ENCODE assay signal across 19 cellular contexts in genomic region chr5:150999704-151000452, GRCh38. TPM values are rescaled to one million over a fixed set of nuclear protein-coding genes. Genes with fewer than 3 reads are reported as not detected.
DNase-seq lines count a peak whose midpoint lies in the region; ATAC-seq and TF ChIP-seq lines count a peak whose summit lies in the region.
"Had no signal": no experiment of that assay in that cellular context is flagged by ENCODE, and none has a peak within 500 bp of the region (broad histone marks: within the 10 kb centered on the region; RNA-seq: fewer than 3 reads in every experiment).

No MANE protein-coding gene starts in this region.

- H3K18ac ChIP-seq in neuronal stem cell (ENCODE audit: low read length) = no peak overlapping the region

- no peak overlapping the region for H3K4me2 ChIP-seq in neuronal stem cell (ENCODE audit: insufficient read depth, low read length, poor library complexity, severe bottlenecking)
- H3K4me2 ChIP-seq: A549 had no signal

- H3K36me3 ChIP-seq in RWPE2 (ENCODE audit: low read depth) (no peaks in the 10 kb centered on the region), neuronal stem cell (replicated peaks in 1 of 2; ENCODE audit: control insufficient read depth in 2 of 2, insufficient read depth in 2 of 2, low read length in 2 of 2) (no peaks in the 10 kb centered on the region)
- H3K36me3 ChIP-seq: lower lobe of right lung, SJCRH30, spleen had no signal

- no peak overlapping the region for H3K4ac ChIP-seq in neuronal stem cell (ENCODE audit: low read length)

- TF ChIP-seq CTCF in RWPE2 (IDR thresholded peaks at IDR 0.05; ENCODE audit: poor library complexity, severe bottlenecking) (no peak), fibroblast of pulmonary artery (IDR thresholded peaks at IDR 0.05; ENCODE audit: low read length, missing control alignments) (no peak)

- H2BK15ac ChIP-seq in neuronal stem cell (ENCODE audit: low read length) = no peak overlapping the region

- no CpG with 5 or more reads among the region's 7 CpGs for WGBS in neuronal stem cell (ENCODE audit: extremely low coverage in 2 of 2, insufficient read length in 2 of 2, insufficient replicate concordance in 1 of 2), 2 donors

- no peak overlapping the region for H3K4me3 ChIP-seq in RWPE2 (ENCODE audit: severe bottlenecking)
- H3K4me3 ChIP-seq in fibroblast of pulmonary artery (replicated peaks; ENCODE audit: low read depth, low read length) = no peak overlapping the region
- H3K4me3 ChIP-seq in neuronal stem cell (ENCODE audit: low read length in 2 of 2) = no peak overlapping the region
- H3K4me3 ChIP-seq: A549, lower lobe of right lung, SJCRH30, spleen had no signal

- ATAC-seq in RWPE2 (ENCODE audit: low read depth) = peak; percentile 49

- no peak overlapping the region for H4K91ac ChIP-seq in neuronal stem cell (ENCODE audit: low read depth, low read length, poor library complexity)

- H3K27ac ChIP-seq in RWPE2 (ENCODE audit: poor library complexity, severe bottlenecking) (no peak overlapping the region), neuronal stem cell (replicated peaks; ENCODE audit: low read length) (no peak overlapping the region)
- H3K27ac ChIP-seq: A549, epithelial cell of prostate, lower lobe of right lung, SJCRH30, spleen had no signal

- no peak overlapping the region for H4K8ac ChIP-seq in neuronal stem cell (ENCODE audit: low read depth, low read length)

- H3K23ac ChIP-seq in neuronal stem cell (ENCODE audit: low read depth, low read length, poor library complexity) = no peak overlapping the region

- no peak overlapping the region for H2BK120ac ChIP-seq in neuronal stem cell (ENCODE audit: low read depth, low read length)

- no peak overlapping the region for H2BK5ac ChIP-seq in neuronal stem cell (ENCODE audit: low read length)

- no peaks in the 10 kb centered on the region for H3K79me1 ChIP-seq in neuronal stem cell (ENCODE audit: low read depth, low read length)

- no peak overlapping the region for H2AFZ ChIP-seq in neuronal stem cell (ENCODE audit: low read length)

- H3K14ac ChIP-seq in neuronal stem cell (ENCODE audit: low read length) = peak overlapping the region; percentile 14

- H3K9me3 ChIP-seq in RWPE2 (ENCODE audit: severe bottlenecking) (no peaks in the 10 kb centered on the region), neuronal stem cell (replicated peaks in 1 of 2; ENCODE audit: control insufficient read depth in 2 of 2, insufficient read depth in 1 of 2, low read depth in 1 of 2, low read length in 2 of 2) (no peaks in the 10 kb centered on the region)
- H3K9me3 ChIP-seq: A549, lower lobe of right lung, SJCRH30 had no signal

- DNase-seq in Ammon's horn (ENCODE audit: low spot score) = peak; percentile 38
- no peak for DNase-seq in RWPE2 (ENCODE audit: low spot score)
- DNase-seq in fibroblast of pulmonary artery (ENCODE audit: low read depth) = peak; percentile 36
- no peak for DNase-seq in neuronal stem cell (ENCODE audit: low spot score)
- DNase-seq in activated gamma-delta T cell (lab: John Stamatoyannopoulos, UW) = no peak
- no peak for DNase-seq in NCI-H1417 (lab: John Stamatoyannopoulos, UW)
- no peak for DNase-seq in HUDEP-2 (lab: John Stamatoyannopoulos, UW; ENCODE audit: unreplicated experiment in 76 of 76)
- no peak for DNase-seq in SW 1271 (lab: John Stamatoyannopoulos, UW)
- DNase-seq: activated CD4-positive, alpha-beta memory T cell treated with anti-CD3 and anti-CD28 coated beads, Interleukin-2, amount 10 ng/mL, durations not matched to agents 7 days and 5 days; activated effector memory CD4-positive, alpha-beta T cell treated with anti-CD3 and anti-CD28 coated beads, Interleukin-2, amount 50 U/mL, for 16 hours; caudate nucleus; CD8-positive, alpha-beta memory T cell; GF-D8; lower lobe of right lung; NCI-H2081 treated with DMSO at 0.1 percent for 48 hours; SJCRH30; spleen had no signal

- H2AK5ac ChIP-seq in neuronal stem cell (ENCODE audit: low read depth, low read length) = no peak overlapping the region

- no peaks in the 10 kb centered on the region for H3K27me3 ChIP-seq in RWPE2 (ENCODE audit: insufficient read depth, poor library complexity, severe bottlenecking)
- peaks cover 0 to 4% (median 0%) of the 10 kb centered on the region in 3 experiments for H3K27me3 ChIP-seq in neuronal stem cell (ENCODE audit: control insufficient read depth in 3 of 3, insufficient read depth in 3 of 3, low read depth in 1 of 3, low read length in 3 of 3)
- H3K27me3 ChIP-seq: spleen had no signal

- H3K4me1 ChIP-seq in RWPE2 (ENCODE audit: insufficient read depth, poor library complexity, severe bottlenecking) (no peaks in the 10 kb centered on the region), neuronal stem cell (ENCODE audit: control insufficient read depth in 2 of 2, insufficient read depth in 1 of 2, low read depth in 1 of 2, low read length in 2 of 2) (peaks cover 0 to 4% of the 10 kb centered on the region in 2 donors)
- H3K4me1 ChIP-seq: A549, SJCRH30 had no signal

- H2BK12ac ChIP-seq in neuronal stem cell (ENCODE audit: low read length) = no peak overlapping the region

- no peak overlapping the region for H3K9ac ChIP-seq in neuronal stem cell (ENCODE audit: low read depth, low read length, poor library complexity)

RNA-seq across cellular contexts. Expression of gene GPX3, which starts 20.5 kb away (rescaled TPM):
- 17.7 TPM for polyA plus RNA-seq in neuronal stem cell (2013, experiment 1 of 2)
- 16.6 TPM for polyA plus RNA-seq in neuronal stem cell (2013, experiment 2 of 2)

Comparison
In these comparisons a context has a peak if more than half of its experiments do, and no peak if none do; other contexts are left out.
1. DNase-seq: peak in Ammon's horn (single experiment) and fibroblast of pulmonary artery (single experiment); none in RWPE2 (single experiment), neuronal stem cell (single experiment), activated gamma-delta T cell (single experiment), NCI-H1417 (0 of 3), HUDEP-2 (0 of 76) and SW 1271 (0 of 2).